In the genomic region with DNA sequence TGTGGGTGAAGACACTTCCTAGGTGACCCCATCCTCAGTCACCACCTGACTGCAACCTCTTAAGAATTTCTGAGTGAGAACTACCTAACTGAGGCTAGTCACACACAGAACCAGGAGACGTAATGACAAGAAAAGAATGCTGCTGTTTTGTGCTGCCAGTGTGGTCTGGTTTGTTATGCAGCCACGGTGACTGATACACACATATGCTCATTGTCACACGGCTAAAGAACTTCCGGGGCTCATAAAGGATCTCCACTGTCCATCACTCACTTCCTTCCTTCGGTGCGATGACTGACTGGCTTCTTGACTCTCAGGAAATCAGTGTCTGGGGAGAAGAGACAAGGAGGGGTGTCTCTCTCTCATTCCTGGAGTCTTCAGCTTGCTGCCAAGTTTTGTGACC, we compare ENCODE assay signal across 34 cellular contexts.
"Had no signal": no experiment of that assay in that cellular context is flagged by ENCODE, and none has a peak within 500 bp of the region (broad histone marks: within the 10 kb centered on the region; RNA-seq: fewer than 3 reads in every experiment).

No MANE protein-coding gene starts in this region.

- H3K27ac Mint-ChIP-seq: activated B cell treated with CpG ODN at 0.5 μM for 24 hours; activated CD4-positive, alpha-beta memory T cell treated with anti-CD3 and anti-CD28 coated beads for 36 hours; activated CD4-positive, alpha-beta T cell treated with anti-CD3 and anti-CD28 coated beads, Interleukin-2, amount 10 ng/mL, durations not matched to agents 24 days and 14 days; activated CD8-positive, alpha-beta T cell treated with anti-CD3 and anti-CD28 coated beads for 36 hours; activated naive CD4-positive, alpha-beta T cell treated with anti-CD3 and anti-CD28 coated beads for 36 hours; activated naive CD4-positive, alpha-beta T cell treated with anti-CD3 and anti-CD28 coated beads, Interleukin-2, amount 50 U/mL, for 72 hours; activated naive CD8-positive, alpha-beta T cell treated with anti-CD3 and anti-CD28 coated beads for 36 hours; activated T-cell treated with anti-CD3 and anti-CD28 coated beads, Interleukin-2, amount 50 U/mL, for 72 hours; activated T-helper 1 cell treated with anti-CD3 and anti-CD28 coated beads, Interleukin-12 subunit alpha, Interleukin-12 subunit beta, Interleukin-2, Interleukin-4 antibody, amounts not matched to agents 30 ng/mL and 10 ng/mL and 1 ng/mL, durations not matched to agents 14 hours and 24 hours and 36 hours; activated T-helper 17 cell treated with anti-CD3 and anti-CD28 coated beads, Interleukin-2, amount 50 U/mL, for 72 hours; T-helper 1 cell treated with Interleukin-12 subunit alpha and Interleukin-12 subunit beta and Interleukin-4 antibody, amounts not matched to agents 30 μg/mL and 1 μg/mL, for 36 hours; T-helper 2 cell treated with Interferon-gamma antibody and Interleukin-4, amounts not matched to agents 5 μg/mL and 100 μg/mL, for 36 hours had no signal

- DNase-seq: activated B cell treated with CpG ODN at 0.5 μM for 24 hours; activated CD4-positive, alpha-beta memory T cell treated with anti-CD3 and anti-CD28 coated beads for 36 hours; activated CD4-positive, alpha-beta T cell treated with anti-CD3 and anti-CD28 coated beads for 4 hours; activated CD4-positive, alpha-beta T cell treated with anti-CD3 and anti-CD28 coated beads, Interleukin-2, amount 10 ng/mL, durations not matched to agents 24 days and 14 days; activated CD4-positive, alpha-beta T cell treated with anti-CD3 and anti-CD28 coated beads, Interleukin-2, amount 50 U/mL, for 1 hour; activated CD4-positive, alpha-beta T cell treated with anti-CD3 and anti-CD28 coated beads, Interleukin-2, amount 50 U/mL, for 4 hours; activated CD4-positive, CD25-positive, alpha-beta regulatory T cell treated with anti-CD3 and anti-CD28 coated beads, Interleukin-2, amount 50 U/mL, for 72 hours; activated CD8-positive, alpha-beta memory T cell treated with anti-CD3 and anti-CD28 coated beads, Interleukin-2, amount 50 U/mL, for 4 hours; activated CD8-positive, alpha-beta T cell treated with anti-CD3 and anti-CD28 coated beads for 36 hours; activated effector memory CD4-positive, alpha-beta T cell treated with anti-CD3 and anti-CD28 coated beads, Interleukin-2, amount 50 U/mL, for 16 hours; activated gamma-delta T cell treated with Interleukin-2 at 50 U/mL for 16 hours; activated naive CD4-positive, alpha-beta T cell; activated naive CD4-positive, alpha-beta T cell treated with anti-CD3 and anti-CD28 coated beads for 36 hours; activated naive CD4-positive, alpha-beta T cell treated with anti-CD3 and anti-CD28 coated beads, Interleukin-2, amount 50 U/mL, for 16 hours; activated naive CD8-positive, alpha-beta T cell treated with anti-CD3 and anti-CD28 coated beads for 36 hours; activated T-cell treated with anti-CD3 and anti-CD28 coated beads for 4 hours; activated T-cell treated with anti-CD3 and anti-CD28 coated beads, Interleukin-2, amount 50 U/mL, for 1 hour; activated T-cell treated with anti-CD3 and anti-CD28 coated beads, Interleukin-2, amount 50 U/mL, for 4 hours; activated T-cell treated with anti-CD3 and anti-CD28 coated beads, Interleukin-2, amount 50 U/mL, for 72 hours; adrenal gland; amniotic stem cell; aorta; body of pancreas; brain microvascular endothelial cell; central memory CD4-positive, alpha-beta T cell; T-helper 2 cell; T-helper 9 cell had no signal

- H3K27me3 Mint-ChIP-seq: activated CD4-positive, alpha-beta memory T cell treated with anti-CD3 and anti-CD28 coated beads for 36 hours; activated CD4-positive, alpha-beta T cell treated with anti-CD3 and anti-CD28 coated beads, Interleukin-2, amount 10 ng/mL, durations not matched to agents 24 days and 14 days had no signal

- H3K27ac ChIP-seq: adrenal gland, body of pancreas, brain microvascular endothelial cell, breast epithelium, VCaP had no signal

- ATAC-seq: activated CD8-positive, alpha-beta T cell treated with anti-CD3 and anti-CD28 coated beads for 36 hours; activated naive CD4-positive, alpha-beta T cell treated with anti-CD3 and anti-CD28 coated beads, Interleukin-2, amount 50 U/mL, for 72 hours; activated T-cell treated with anti-CD3 and anti-CD28 coated beads, Interleukin-2, amount 50 U/mL, for 4 hours; activated T-cell treated with anti-CD3 and anti-CD28 coated beads, Interleukin-2, amount 50 U/mL, for 72 hours; activated T-helper 17 cell treated with anti-CD3 and anti-CD28 coated beads, Interleukin-2, amount 50 U/mL, for 72 hours; body of pancreas had no signal

- H3K4me1 ChIP-seq: adrenal gland, body of pancreas, breast epithelium had no signal

- H3K36me3 ChIP-seq: adrenal gland, brain microvascular endothelial cell, breast epithelium had no signal

- H3K27me3 ChIP-seq: adrenal gland, body of pancreas, brain microvascular endothelial cell, breast epithelium had no signal

- H3K36me3 Mint-ChIP-seq: activated CD4-positive, alpha-beta memory T cell treated with anti-CD3 and anti-CD28 coated beads for 36 hours; activated naive CD8-positive, alpha-beta T cell treated with anti-CD3 and anti-CD28 coated beads for 36 hours had no signal

- H3K4me3 Mint-ChIP-seq: activated B cell treated with CpG ODN at 0.5 μM for 24 hours; activated CD4-positive, alpha-beta memory T cell treated with anti-CD3 and anti-CD28 coated beads for 36 hours; activated CD4-positive, alpha-beta T cell treated with anti-CD3 and anti-CD28 coated beads, Interleukin-2, amount 10 ng/mL, durations not matched to agents 24 days and 14 days; activated CD8-positive, alpha-beta T cell treated with anti-CD3 and anti-CD28 coated beads for 36 hours; activated naive CD4-positive, alpha-beta T cell treated with anti-CD3 and anti-CD28 coated beads for 36 hours; activated naive CD8-positive, alpha-beta T cell treated with anti-CD3 and anti-CD28 coated beads for 36 hours; activated T-cell treated with anti-CD3 and anti-CD28 coated beads, Interleukin-2, amount 50 U/mL, for 4 hours; activated T-cell treated with anti-CD3 and anti-CD28 coated beads, Interleukin-2, amount 50 U/mL, for 72 hours; activated T-helper 1 cell treated with anti-CD3 and anti-CD28 coated beads, Interleukin-12 subunit alpha, Interleukin-12 subunit beta, Interleukin-2, Interleukin-4 antibody, amounts not matched to agents 30 ng/mL and 10 ng/mL and 1 ng/mL, durations not matched to agents 14 hours and 24 hours and 36 hours; activated T-helper 17 cell treated with anti-CD3 and anti-CD28 coated beads, Interleukin-2, amount 50 U/mL, for 72 hours; T-helper 1 cell treated with Interleukin-12 subunit alpha and Interleukin-12 subunit beta and Interleukin-4 antibody, amounts not matched to agents 30 μg/mL and 1 μg/mL, for 36 hours; T-helper 2 cell treated with Interferon-gamma antibody and Interleukin-4, amounts not matched to agents 5 μg/mL and 100 μg/mL, for 36 hours had no signal

- H3K4me3 ChIP-seq: adrenal gland, body of pancreas, breast epithelium had no signal

- H3K9me3 Mint-ChIP-seq: activated B cell treated with CpG ODN at 0.5 μM for 24 hours; activated CD8-positive, alpha-beta T cell treated with anti-CD3 and anti-CD28 coated beads for 36 hours; activated naive CD4-positive, alpha-beta T cell treated with anti-CD3 and anti-CD28 coated beads for 36 hours; activated naive CD8-positive, alpha-beta T cell treated with anti-CD3 and anti-CD28 coated beads for 36 hours; activated T-cell treated with anti-CD3 and anti-CD28 coated beads, Interleukin-2, amount 50 U/mL, for 4 hours; T-helper 2 cell treated with Interferon-gamma antibody and Interleukin-4, amounts not matched to agents 5 μg/mL and 100 μg/mL, for 36 hours had no signal

- H3K9me3 ChIP-seq: adrenal gland, body of pancreas, breast epithelium had no signal

- H3K4me1 Mint-ChIP-seq: activated B cell treated with CpG ODN at 0.5 μM for 24 hours; activated CD4-positive, alpha-beta T cell treated with anti-CD3 and anti-CD28 coated beads, Interleukin-2, amount 10 ng/mL, durations not matched to agents 24 days and 14 days; activated naive CD8-positive, alpha-beta T cell treated with anti-CD3 and anti-CD28 coated beads for 36 hours; activated T-helper 17 cell treated with anti-CD3 and anti-CD28 coated beads, Interleukin-2, amount 50 U/mL, for 72 hours had no signal
